12 cellular contexts compared by ENCODE assay signal in the genomic region with DNA sequence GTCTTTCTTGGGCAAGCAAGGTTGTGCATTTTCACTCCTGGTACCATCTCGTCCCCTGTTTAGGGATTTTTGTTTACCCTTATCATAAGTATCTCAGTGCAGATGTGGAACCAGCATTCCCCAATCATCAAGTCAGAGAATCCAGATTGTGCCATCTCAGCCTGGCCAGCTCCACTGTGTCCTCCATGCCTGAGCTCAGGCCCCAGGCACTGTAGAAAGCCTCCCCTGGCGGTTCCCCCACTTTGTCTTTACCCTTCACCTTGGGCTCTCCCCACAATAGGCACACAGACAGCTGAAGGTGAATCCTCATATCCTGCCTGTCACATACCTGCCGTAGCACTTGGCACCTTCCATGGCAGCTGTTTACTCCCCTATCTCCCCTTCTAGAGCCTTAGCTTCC.
DNase-seq lines count a peak whose midpoint lies in the region; ATAC-seq and TF ChIP-seq lines count a peak whose summit lies in the region.
"Had no signal": no experiment of that assay in that cellular context is flagged by ENCODE, and none has a peak within 500 bp of the region (broad histone marks: within the 10 kb centered on the region; RNA-seq: fewer than 3 reads in every experiment).

No MANE protein-coding gene starts in this region.

- H2BK15ac ChIP-seq in mesendoderm (replicated peaks; ENCODE audit: low read depth) = no peak overlapping the region

- no peak for ATAC-seq in gastrocnemius medialis
- no peak for ATAC-seq in sciatic nerve
- no peak for ATAC-seq in foreskin keratinocyte

- POLR2A ChIA-PET in HEK293 (lab: Yijun Ruan, JAX) = no interaction called here

- peaks cover 14% of the 10 kb centered on the region for H3K4me1 ChIP-seq in HEK293 (ENCODE audit: control insufficient read depth, insufficient read depth, low read length)
- H3K4me1 ChIP-seq in mesendoderm (ENCODE audit: control insufficient read depth, low read depth, low read length) = no peaks in the 10 kb centered on the region
- peaks cover 12 to 14% of the 10 kb centered on the region in 2 donors for H3K4me1 ChIP-seq in gastrocnemius medialis
- no peaks in the 10 kb centered on the region for H3K4me1 ChIP-seq in foreskin keratinocyte
- no peaks in the 10 kb centered on the region for H3K4me1 ChIP-seq in transverse colon

- H3K27ac ChIP-seq in HEK293 (ENCODE audit: extremely low read depth, low read depth, low read length) = no peak overlapping the region
- no peak overlapping the region for H3K27ac ChIP-seq in mesendoderm (ENCODE audit: low read depth, low read length)
- peak overlapping the region; percentile 67 to 78 (median 76) for H3K27ac ChIP-seq in gastrocnemius medialis
- H3K27ac ChIP-seq in foreskin keratinocyte = no peak overlapping the region
- H3K27ac ChIP-seq in transverse colon = no peak overlapping the region

- H3K27me3 ChIP-seq in mesendoderm (ENCODE audit: insufficient read depth, low read length, poor library complexity) = no peaks in the 10 kb centered on the region
- H3K27me3 ChIP-seq in gastrocnemius medialis = no peaks in the 10 kb centered on the region
- H3K27me3 ChIP-seq in foreskin keratinocyte = peaks cover 15% of the 10 kb centered on the region
- H3K27me3 ChIP-seq in transverse colon = peaks cover 44% of the 10 kb centered on the region

- TF ChIP-seq CTCF in HEK293 (tag by site-specific recombination; IDR thresholded peaks at IDR 0.05) = no peak
- TF ChIP-seq CTCF in gastrocnemius medialis (IDR thresholded peaks at IDR 0.05 in 4 of 5, conservative IDR thresholded peaks at IDR 0.05 in 1 of 5) = no peak
- no peak for TF ChIP-seq CTCF in foreskin keratinocyte (conservative IDR thresholded peaks at IDR 0.05)
- no peak for TF ChIP-seq CTCF in transverse colon (IDR thresholded peaks at IDR 0.05)

- TF ChIP-seq POLR2A in gastrocnemius medialis (IDR thresholded peaks at IDR 0.05) (no peak), transverse colon (IDR thresholded peaks at IDR 0.05) (no peak)

- H3K23ac ChIP-seq in mesendoderm (ENCODE audit: low read length) = peak overlapping the region; percentile 45

- no peak overlapping the region for H3K18ac ChIP-seq in mesendoderm (ENCODE audit: low read length)

- H3K79me2 ChIP-seq in mesendoderm (ENCODE audit: control insufficient read depth, insufficient read depth, low read length) = no peaks in the 10 kb centered on the region

- no peak overlapping the region for H2AK5ac ChIP-seq in mesendoderm (ENCODE audit: low read length)

- no peak overlapping the region for H3K56ac ChIP-seq in mesendoderm (ENCODE audit: low read length)

- H3K9ac ChIP-seq in mesendoderm (ENCODE audit: low read length) = no peak overlapping the region

- no peak for TF ChIP-seq EP300 in transverse colon (IDR thresholded peaks at IDR 0.05; ENCODE audit: low read depth)

- H3K79me1 ChIP-seq in mesendoderm (ENCODE audit: low read length) = no peaks in the 10 kb centered on the region

- H3K36me3 ChIP-seq in HEK293 (ENCODE audit: control insufficient read depth in 2 of 2, insufficient read depth in 1 of 2, low read length in 2 of 2) (no peaks in the 10 kb centered on the region), mesendoderm (ENCODE audit: control insufficient read depth, insufficient read depth, low read length) (no peaks in the 10 kb centered on the region), gastrocnemius medialis (no peaks in the 10 kb centered on the region), transverse colon (no peaks in the 10 kb centered on the region)

- DNase-seq in NCI-H146 (lab: John Stamatoyannopoulos, UW) = peak; percentile 50
- DNase-seq in mesendoderm = no peak
- DNase-seq in gastrocnemius medialis = no peak
- DNase-seq in sciatic nerve (ENCODE audit: low spot score) = no peak
- DNase-seq in foreskin keratinocyte = no peak
- no peak for DNase-seq in transverse colon
- DNase-seq: Calu3; CD4-positive, alpha-beta T cell; DMS 273 treated with DMSO at 0.1 percent for 48 hours; H7 had no signal

- H4K5ac ChIP-seq in mesendoderm (ENCODE audit: low read length) = no peak overlapping the region

- H3K4me3 ChIP-seq in HEK293 (ENCODE audit: low read depth, low read length) = no peak overlapping the region
- H3K4me3 ChIP-seq in mesendoderm (ENCODE audit: low read length) = no peak overlapping the region
- no peak overlapping the region for H3K4me3 ChIP-seq in gastrocnemius medialis
- H3K4me3 ChIP-seq in transverse colon = no peak overlapping the region
- H3K4me3 ChIP-seq: GM12878 had no signal

- H2BK5ac ChIP-seq in mesendoderm (ENCODE audit: low read length) = no peak overlapping the region

- no peaks in the 10 kb centered on the region for H3K9me3 ChIP-seq in HEK293 (ENCODE audit: control insufficient read depth, insufficient read depth, low read depth, low read length)
- no peaks in the 10 kb centered on the region for H3K9me3 ChIP-seq in gastrocnemius medialis
- H3K9me3 ChIP-seq in transverse colon = no peaks in the 10 kb centered on the region

- H2BK120ac ChIP-seq in mesendoderm (ENCODE audit: low read depth, low read length) = no peak overlapping the region

- CTCF ChIA-PET in HEK293 (lab: Yijun Ruan, JAX) = interaction anchor here (0.5 to 1.9 kb wide), 2 partner anchors 13 to 1787 kb away, joined by 3 to 6 read pairs; no protein-coding TSS in a partner anchor

- in situ Hi-C loops in gastrocnemius medialis (cut with MboI; ENCODE audit: low sequenced_read_pairs in 4 of 4) (loop anchor here in 1 of 4 donors (25.0 kb wide), 1 partner anchor 325 kb away; a partner anchor contains a TSS), transverse colon (cut with MboI; ENCODE audit: low pct_ligation_motif_present in 1 of 4, low pct_unique_long_range_greater_than_20kb in 1 of 4, low sequenced_read_pairs in 3 of 4) (loop anchor here in 3 of 4 donors (10.0 to 25.0 kb wide), 3 partner anchors 478 to 975 kb away; a partner anchor contains a TSS)

- intact Hi-C loops in gastrocnemius medialis (cut with DNase I; ENCODE audit: low total_unique reads) (no loop called here), sciatic nerve (cut with DNase I) (loop anchor here (5.0 kb wide), 1 partner anchor 480 kb away; no protein-coding TSS in a partner anchor), transverse colon (cut with DNase I; ENCODE audit: low total_unique reads) (loop anchor here (5.0 kb wide), 1 partner anchor 780 kb away; no protein-coding TSS in a partner anchor)

- H3K4me2 ChIP-seq in mesendoderm (ENCODE audit: low read length) = no peak overlapping the region

- no peak overlapping the region for H3K4ac ChIP-seq in mesendoderm (ENCODE audit: low read depth, low read length)

- no CpG with 5 or more reads among the region's 3 CpGs for WGBS in mesendoderm (ENCODE audit: extremely low coverage, insufficient coverage, low lambda C conversion rate)
- 63 to 100% methylated on average over 2 to 3 of the region's 3 CpGs for WGBS in transverse colon (ENCODE audit: low coverage in 1 of 2), 2 donors

- H4K8ac ChIP-seq in mesendoderm (ENCODE audit: low read depth, low read length) = no peak overlapping the region

TF ChIP-seq in HEK293, 187 proteins besides CTCF, POLR2A, EP300 and RAD21:
- TF ChIP-seq, protein P1, sequence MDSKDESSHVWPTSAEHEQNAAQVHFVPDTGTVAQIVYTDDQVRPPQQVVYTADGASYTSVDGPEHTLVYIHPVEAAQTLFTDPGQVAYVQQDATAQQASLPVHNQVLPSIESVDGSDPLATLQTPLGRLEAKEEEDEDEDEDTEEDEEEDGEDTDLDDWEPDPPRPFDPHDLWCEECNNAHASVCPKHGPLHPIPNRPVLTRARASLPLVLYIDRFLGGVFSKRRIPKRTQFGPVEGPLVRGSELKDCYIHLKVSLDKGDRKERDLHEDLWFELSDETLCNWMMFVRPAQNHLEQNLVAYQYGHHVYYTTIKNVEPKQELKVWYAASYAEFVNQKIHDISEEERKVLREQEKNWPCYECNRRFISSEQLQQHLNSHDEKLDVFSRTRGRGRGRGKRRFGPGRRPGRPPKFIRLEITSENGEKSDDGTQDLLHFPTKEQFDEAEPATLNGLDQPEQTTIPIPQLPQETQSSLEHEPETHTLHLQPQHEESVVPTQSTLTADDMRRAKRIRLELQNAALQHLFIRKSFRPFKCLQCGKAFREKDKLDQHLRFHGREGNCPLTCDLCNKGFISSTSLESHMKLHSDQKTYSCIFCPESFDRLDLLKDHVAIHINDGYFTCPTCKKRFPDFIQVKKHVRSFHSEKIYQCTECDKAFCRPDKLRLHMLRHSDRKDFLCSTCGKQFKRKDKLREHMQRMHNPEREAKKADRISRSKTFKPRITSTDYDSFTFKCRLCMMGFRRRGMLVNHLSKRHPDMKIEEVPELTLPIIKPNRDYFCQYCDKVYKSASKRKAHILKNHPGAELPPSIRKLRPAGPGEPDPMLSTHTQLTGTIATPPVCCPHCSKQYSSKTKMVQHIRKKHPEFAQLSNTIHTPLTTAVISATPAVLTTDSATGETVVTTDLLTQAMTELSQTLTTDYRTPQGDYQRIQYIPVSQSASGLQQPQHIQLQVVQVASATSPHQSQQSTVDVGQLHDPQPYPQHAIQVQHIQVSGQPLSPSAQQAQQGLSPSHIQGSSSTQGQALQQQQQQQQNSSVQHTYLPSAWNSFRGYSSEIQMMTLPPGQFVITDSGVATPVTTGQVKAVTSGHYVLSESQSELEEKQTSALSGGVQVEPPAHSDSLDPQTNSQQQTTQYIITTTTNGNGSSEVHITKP (tag by site-specific recombination; IDR thresholded peaks at IDR 0.05) = peak; percentile 97
- no peak for TF ChIP-seq ZNF350 (tag by site-specific recombination; IDR thresholded peaks at IDR 0.05)
- TF ChIP-seq, protein P2, sequence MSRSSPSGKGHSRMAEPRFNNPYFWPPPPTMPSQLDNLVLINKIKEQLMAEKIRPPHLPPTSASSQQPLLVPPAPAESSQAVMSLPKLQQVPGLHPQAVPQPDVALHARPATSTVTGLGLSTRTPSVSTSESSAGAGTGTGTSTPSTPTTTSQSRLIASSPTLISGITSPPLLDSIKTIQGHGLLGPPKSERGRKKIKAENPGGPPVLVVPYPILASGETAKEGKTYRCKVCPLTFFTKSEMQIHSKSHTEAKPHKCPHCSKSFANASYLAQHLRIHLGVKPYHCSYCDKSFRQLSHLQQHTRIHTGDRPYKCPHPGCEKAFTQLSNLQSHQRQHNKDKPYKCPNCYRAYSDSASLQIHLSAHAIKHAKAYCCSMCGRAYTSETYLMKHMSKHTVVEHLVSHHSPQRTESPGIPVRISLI (tag by site-specific recombination; IDR thresholded peaks at IDR 0.05) = no peak

Comparison
In these comparisons a context has a peak if more than half of its experiments do, and no peak if none do; other contexts are left out.
1. H3K27ac ChIP-seq: peak in gastrocnemius medialis (4 of 4); none in HEK293 (single experiment), mesendoderm (single experiment), foreskin keratinocyte (single experiment) and transverse colon (0 of 4).